In the genomic region with DNA sequence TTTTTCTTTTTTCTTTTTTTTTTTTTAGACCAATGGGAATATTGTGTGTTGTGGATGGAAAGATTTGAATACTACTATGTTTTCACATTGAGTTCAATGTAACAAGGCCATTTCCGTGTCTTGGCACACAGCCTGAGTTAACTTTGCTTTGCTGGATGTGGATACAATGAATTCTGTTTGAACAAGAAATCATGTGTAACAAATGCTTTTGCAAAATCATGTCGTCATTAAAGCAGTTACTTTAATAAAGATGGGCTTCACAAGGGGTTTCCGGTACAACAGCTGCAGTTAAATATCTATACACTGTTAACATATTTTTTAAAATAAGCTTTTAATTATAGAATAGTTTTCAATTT, we compare ENCODE assay signal across 8 cellular contexts. TPM values are rescaled to one million over a fixed set of nuclear protein-coding genes. Genes with fewer than 3 reads are reported as not detected.
DNase-seq lines count a peak whose midpoint lies in the region; ATAC-seq and TF ChIP-seq lines count a peak whose summit lies in the region.

No MANE protein-coding gene starts in this region.

- peak overlapping the region in 3 of 8 donors; percentile 10 to 55 (median 19) for H3K4me3 ChIP-seq in spleen

- no peak for TF ChIP-seq POLR2A in spleen (IDR thresholded peaks at IDR 0.05)

- DNase-seq in NCI-H1105 (lab: John Stamatoyannopoulos, UW) (peak; percentile 27), endothelial cell (ENCODE audit: low spot score) (no peak), spleen (no peak), G401 (ENCODE audit: low spot score) (no peak), NCI-H82 treated with DMSO at 0.1 percent for 48 hours (lab: John Stamatoyannopoulos, UW; ENCODE audit: unreplicated experiment) (no peak), HT-29 (ENCODE audit: low spot score) (no peak)
- no peak for DNase-seq in activated CD4-positive, alpha-beta memory T cell treated with anti-CD3 and anti-CD28 coated beads, Interleukin-2, amount 10 ng/mL, durations not matched to agents 7 days and 5 days

- H3K9me3 ChIP-seq in spleen, result peaks cover 0 to 3% (median 0%) of the 10 kb centered on the region in 8 donors

- CTCF ChIA-PET in activated CD4-positive, alpha-beta memory T cell treated with anti-CD3 and anti-CD28 coated beads, Interleukin-2, amount 10 ng/mL, durations not matched to agents 7 days and 5 days (lab: Charles Lee), result interaction anchor here (0.9 kb wide), 1 partner anchor 49 kb away, joined by 3 read pairs; a partner anchor contains a TSS

- WGBS in spleen, 5 donors, result 29 to 53% (median 34%) methylated on average over 3 of the region's 3 CpGs

- in situ Hi-C loops in G401 (cut with HindIII; ENCODE audit: low sequenced_read_pairs), result no loop called here

- H3K9me3 Mint-ChIP-seq in endothelial cell (ENCODE audit: unreplicated experiment), result no peaks in the 10 kb centered on the region
- H3K9me3 Mint-ChIP-seq in activated CD4-positive, alpha-beta memory T cell treated with anti-CD3 and anti-CD28 coated beads, Interleukin-2, amount 10 ng/mL, durations not matched to agents 7 days and 5 days, result peaks cover 7% of the 10 kb centered on the region

- H3K36me3 ChIP-seq in spleen, result no peaks in the 10 kb centered on the region

- peaks cover 37% of the 10 kb centered on the region for H3K4me1 Mint-ChIP-seq in endothelial cell (ENCODE audit: unreplicated experiment)
- H3K4me1 Mint-ChIP-seq in activated CD4-positive, alpha-beta memory T cell treated with anti-CD3 and anti-CD28 coated beads, Interleukin-2, amount 10 ng/mL, durations not matched to agents 7 days and 5 days, result peaks cover 11% of the 10 kb centered on the region

- H3K4me3 Mint-ChIP-seq in endothelial cell (ENCODE audit: unreplicated experiment), result peak overlapping the region; percentile 10
- H3K4me3 Mint-ChIP-seq in activated CD4-positive, alpha-beta memory T cell treated with anti-CD3 and anti-CD28 coated beads, Interleukin-2, amount 10 ng/mL, durations not matched to agents 7 days and 5 days, result no peak overlapping the region

- TF ChIP-seq CTCF in endothelial cell (IDR thresholded peaks at IDR 0.05; ENCODE audit: unreplicated experiment) (no peak), spleen (IDR thresholded peaks at IDR 0.05 in 8 of 11, conservative IDR thresholded peaks at IDR 0.05 in 3 of 11) (no peak)

- no peaks in the 10 kb centered on the region for H3K27me3 ChIP-seq in spleen (replicated peaks in 1 of 7)

- peak; percentile 24 for ATAC-seq in GM18907 (IDR thresholded peaks at IDR 0.05; ENCODE audit: unreplicated experiment)

- peak overlapping the region; percentile 96 for H3K27ac Mint-ChIP-seq in endothelial cell (ENCODE audit: unreplicated experiment)
- no peak overlapping the region for H3K27ac Mint-ChIP-seq in activated CD4-positive, alpha-beta memory T cell treated with anti-CD3 and anti-CD28 coated beads, Interleukin-2, amount 10 ng/mL, durations not matched to agents 7 days and 5 days

- peaks cover 5% of the 10 kb centered on the region for H3K36me3 Mint-ChIP-seq in endothelial cell (ENCODE audit: low read depth, unreplicated experiment)
- H3K36me3 Mint-ChIP-seq in activated CD4-positive, alpha-beta memory T cell treated with anti-CD3 and anti-CD28 coated beads, Interleukin-2, amount 10 ng/mL, durations not matched to agents 7 days and 5 days (ENCODE audit: low read depth), result no peaks in the 10 kb centered on the region

- peaks cover 0 to 69% (median 34%) of the 10 kb centered on the region in 6 donors for H3K4me1 ChIP-seq in spleen

- intact Hi-C loops in spleen (cut with DNase I; ENCODE audit: low total_unique reads), result no loop called here

- POLR2A ChIA-PET in activated CD4-positive, alpha-beta memory T cell treated with anti-CD3 and anti-CD28 coated beads, Interleukin-2, amount 10 ng/mL, durations not matched to agents 7 days and 5 days (lab: Charles Lee), result no interaction called here

- peaks cover 2% of the 10 kb centered on the region for H3K27me3 Mint-ChIP-seq in endothelial cell (ENCODE audit: unreplicated experiment)
- H3K27me3 Mint-ChIP-seq in activated CD4-positive, alpha-beta memory T cell treated with anti-CD3 and anti-CD28 coated beads, Interleukin-2, amount 10 ng/mL, durations not matched to agents 7 days and 5 days, result peaks cover 6% of the 10 kb centered on the region

- peak overlapping the region; percentile 23 to 90 (median 84) for H3K27ac ChIP-seq in spleen

RNA-seq across cellular contexts. Expression of a gene that starts 13.5 kb away (rescaled TPM):
- 102 TPM for total RNA-seq in endothelial cell (ENCODE audit: unreplicated experiment)
- 10 to 100 TPM; 52.6 to 92.9 (median 64.1) TPM for total RNA-seq in spleen
- 10 to 100 TPM; 14.1 to 19.7 (median 14.6) TPM for polyA plus RNA-seq in spleen
- not detected in 2 replicates for total RNA-seq in G401 (2014; rRNA removed; shearing (Covaris generic))
- total RNA-seq in activated CD4-positive, alpha-beta memory T cell treated with anti-CD3 and anti-CD28 coated beads, Interleukin-2, amount 10 ng/mL, durations not matched to agents 7 days and 5 days, result 10 to 100 TPM; 29.7 to 33.3 TPM
- total RNA-seq in HT-29 (2014; rRNA removed; shearing (Covaris generic)), result not detected in 2 replicates

RNA-seq across cellular contexts. Expression of a gene that starts 48.8 kb away (rescaled TPM):
- total RNA-seq in endothelial cell (ENCODE audit: unreplicated experiment) (54.3 TPM), spleen (10 to 100 TPM; 21.4 to 25.7 (median 24.9) TPM)
- 10 to 100 TPM; 10.9 to 14.5 (median 12.3) TPM for polyA plus RNA-seq in spleen
- total RNA-seq in G401 (2014; rRNA removed; shearing (Covaris generic)), result 46.0 and 51.1 TPM in 2 replicates
- 10 to 100 TPM; 26.2 to 28.5 TPM for total RNA-seq in activated CD4-positive, alpha-beta memory T cell treated with anti-CD3 and anti-CD28 coated beads, Interleukin-2, amount 10 ng/mL, durations not matched to agents 7 days and 5 days
- 16.4 and 19.1 TPM in 2 replicates for total RNA-seq in HT-29 (2014; rRNA removed; shearing (Covaris generic))

Comparison
In these comparisons a context has a peak if more than half of its experiments do, and no peak if none do; other contexts are left out.
1. RNA of a gene that starts 13.5 kb away (total RNA-seq): 102 TPM in endothelial cell (single experiment), 52.6 to 92.9 TPM in spleen and 29.7 to 33.3 TPM in activated CD4-positive, alpha-beta memory T cell treated with anti-CD3 and anti-CD28 coated beads, Interleukin-2, amount 10 ng/mL, durations not matched to agents 7 days and 5 days; not detected in HT-29 and not detected in G401; every median in the first group is over 10 times any median in the second.